Comparison of ENCODE assay signal across 1 cellular context in genomic region chr9:78031826-78032598, GRCh38.
TF ChIP-seq lines count a peak whose summit lies in the region.

No MANE protein-coding gene starts in this region.

TF ChIP-seq in IMR-90, 13 proteins besides CTCF, POLR2A, EP300 and RAD21:
- no peak for TF ChIP-seq SMC3 (IDR thresholded peaks at IDR 0.05; ENCODE audit: low read depth, low read length)
- TF ChIP-seq MXI1 (IDR thresholded peaks at IDR 0.05; ENCODE audit: borderline replicate concordance, low read depth, low read length) = peak; percentile 63; the same call in 1 of the 2 replicates
- TF ChIP-seq MAFK (IDR thresholded peaks at IDR 0.05; ENCODE audit: low read depth, low read length) = no peak
- no peak for TF ChIP-seq RFX5 (IDR thresholded peaks at IDR 0.05; ENCODE audit: low read depth, low read length)
- TF ChIP-seq CHD1 (IDR thresholded peaks at IDR 0.05; ENCODE audit: low read depth, low read length) = no peak
- no peak for TF ChIP-seq NFE2L2 (IDR thresholded peaks at IDR 0.05; ENCODE audit: low read depth, low read length)
- no peak for TF ChIP-seq USF2 (IDR thresholded peaks at IDR 0.05; ENCODE audit: low read depth, low read length)
- peak; percentile 84; the same call in 1 of the 2 replicates for TF ChIP-seq MAZ (IDR thresholded peaks at IDR 0.05; ENCODE audit: borderline replicate concordance, low read depth, low read length)
